7 cellular contexts compared by ENCODE assay signal in the genomic region with DNA sequence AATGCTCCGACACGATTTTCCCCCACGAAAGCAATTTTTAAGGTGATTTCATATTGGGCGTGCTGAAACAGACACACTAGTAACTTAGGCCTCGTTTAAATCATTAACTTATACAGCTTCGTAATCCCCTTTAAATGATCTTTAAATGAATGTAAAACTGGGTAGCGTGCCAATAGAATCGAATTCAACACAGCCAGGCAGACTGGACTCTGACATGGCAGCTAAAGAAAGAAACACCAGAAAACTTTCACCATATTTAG. TPM values are rescaled to one million over a fixed set of nuclear protein-coding genes. Genes with fewer than 3 reads are reported as not detected.
A peak's percentile ranks its signal among the peaks of the same experiment; 100 is the strongest.
DNase-seq lines count a peak whose midpoint lies in the region; ATAC-seq, FAIRE-seq and TF ChIP-seq lines count a peak whose summit lies in the region.

No MANE protein-coding gene starts in this region.

- H3K9ac ChIP-seq in HUES6 (ENCODE audit: low read length) = peak overlapping the region; percentile 96
- peak overlapping the region; percentile 62 for H3K9ac ChIP-seq in keratinocyte (ENCODE audit: control insufficient read depth, extremely low read depth, insufficient read depth, low read length)

- H3K9me3 Mint-ChIP-seq in activated naive CD8-positive, alpha-beta T cell (ENCODE audit: low read depth) = peaks cover 2% of the 10 kb centered on the region
- H3K9me3 Mint-ChIP-seq in stimulated activated naive CD8-positive, alpha-beta T cell treated with anti-CD3 and anti-CD28 coated beads, Interleukin-15, amount 100 ng/mL, for 72 hours = peaks cover 3 to 14% of the 10 kb centered on the region in 2 donors

- H3K36me3 ChIP-seq in HUES6 (ENCODE audit: control insufficient read depth, insufficient read depth, low read length) (peaks cover 15% of the 10 kb centered on the region; the same call in 1 of the 2 replicates), keratinocyte (ENCODE audit: control insufficient read depth in 2 of 2, extremely low read depth in 1 of 2, insufficient read depth in 2 of 2, low read length in 2 of 2) (no peaks in the 10 kb centered on the region)

- H3K4me3 Mint-ChIP-seq in activated naive CD8-positive, alpha-beta T cell = peak overlapping the region; percentile 79
- H3K4me3 Mint-ChIP-seq in stimulated activated naive CD8-positive, alpha-beta T cell treated with anti-CD3 and anti-CD28 coated beads, Interleukin-15, amount 100 ng/mL, for 72 hours = peak overlapping the region; percentile 88 to 100

- peak overlapping the region; percentile 63 for H2AFZ ChIP-seq in keratinocyte (ENCODE audit: control insufficient read depth, low read length)

- H3K27me3 ChIP-seq in HUES6 (ENCODE audit: control insufficient read depth, insufficient read depth, low read length) (peaks cover 53% of the 10 kb centered on the region), keratinocyte (ENCODE audit: control insufficient read depth, extremely low read depth, insufficient read depth, low read length) (peaks cover 39% of the 10 kb centered on the region)

- no peak for TF ChIP-seq CTCF in keratinocyte (optimal IDR thresholded peaks at IDR 0.05 in 1 of 3, IDR thresholded peaks at IDR 0.05 in 1 of 3, conservative IDR thresholded peaks at IDR 0.05 in 1 of 3; ENCODE audit: extremely low read depth in 1 of 3, insufficient read depth in 2 of 3, low read length in 3 of 3)

- H3K4me1 ChIP-seq in HUES6 (ENCODE audit: control insufficient read depth, insufficient read depth, low read length) (peaks cover 29% of the 10 kb centered on the region), keratinocyte (ENCODE audit: control insufficient read depth, extremely low read depth, insufficient read depth, low read length) (peaks cover 34% of the 10 kb centered on the region)

- H3K27ac ChIP-seq in HUES6 (ENCODE audit: low read depth, low read length) (peak overlapping the region; percentile 94; the same call in 1 of the 2 replicates), keratinocyte (ENCODE audit: control insufficient read depth, insufficient read depth, low read length) (peak overlapping the region; percentile 19)

- no peaks in the 10 kb centered on the region for H3K79me2 ChIP-seq in keratinocyte (ENCODE audit: control insufficient read depth, insufficient read depth, low read length)

- dilution Hi-C loops in keratinocyte (cut with MboI; ENCODE audit: extremely low pct_ligation_motif_present, low sequenced_read_pairs) = no loop called here

- peaks cover 9% of the 10 kb centered on the region for H3K27me3 Mint-ChIP-seq in activated naive CD8-positive, alpha-beta T cell
- peaks cover 35% of the 10 kb centered on the region for H3K27me3 Mint-ChIP-seq in stimulated activated naive CD8-positive, alpha-beta T cell treated with anti-CD3 and anti-CD28 coated beads, Interleukin-15, amount 100 ng/mL, for 72 hours

- no peak for DNase-seq in keratinocyte (ENCODE audit: low read depth, low spot score)
- no peak for DNase-seq in stimulated activated naive CD8-positive, alpha-beta T cell treated with anti-CD3 and anti-CD28 coated beads, Interleukin-15, amount 100 ng/mL, for 72 hours
- DNase-seq in left lobe of liver (ENCODE audit: low spot score) = no peak
- DNase-seq in AG08395 (ENCODE audit: low spot score) = no peak

- no peaks in the 10 kb centered on the region for H3K9me1 ChIP-seq in keratinocyte (ENCODE audit: control insufficient read depth, extremely low read depth, insufficient read depth, low read length)

- ATAC-seq in stimulated activated naive CD8-positive, alpha-beta T cell treated with anti-CD3 and anti-CD28 coated beads, Interleukin-15, amount 100 ng/mL, for 72 hours = no peak
- ATAC-seq in left lobe of liver (no peak), GM19324 (IDR thresholded peaks at IDR 0.05; ENCODE audit: low FRiP score, unreplicated experiment) (no peak)

- H3K4me2 ChIP-seq in keratinocyte (ENCODE audit: control insufficient read depth, extremely low read depth, insufficient read depth, low read depth, low read length) = peak overlapping the region; percentile 94

- H3K27ac Mint-ChIP-seq in activated naive CD8-positive, alpha-beta T cell = peak overlapping the region; percentile 56
- H3K27ac Mint-ChIP-seq in stimulated activated naive CD8-positive, alpha-beta T cell treated with anti-CD3 and anti-CD28 coated beads, Interleukin-15, amount 100 ng/mL, for 72 hours = peak overlapping the region; percentile 16 to 89

- no peak for FAIRE-seq in keratinocyte (lab: Jason Lieb, UNC)

- H3K9me3 ChIP-seq in HUES6 (ENCODE audit: control insufficient read depth, insufficient read depth, low read depth, low read length) (peaks cover 10% of the 10 kb centered on the region), keratinocyte (ENCODE audit: control insufficient read depth, low read depth, low read length) (peaks cover 3% of the 10 kb centered on the region)

- H3K4me3 ChIP-seq in HUES6 (ENCODE audit: low read depth, low read length) (peak overlapping the region; percentile 77), keratinocyte (ENCODE audit: control insufficient read depth in 2 of 3, extremely low read depth in 1 of 3, insufficient read depth in 2 of 3, low read depth in 1 of 3, low read length in 3 of 3) (peak overlapping the region; percentile 29 to 59 (median 34))

- H4K20me1 ChIP-seq in keratinocyte (ENCODE audit: control insufficient read depth, extremely low read depth, insufficient read depth, low read length) = no peaks in the 10 kb centered on the region

- H3K4me1 Mint-ChIP-seq in activated naive CD8-positive, alpha-beta T cell (ENCODE audit: low read depth) = peaks cover 42% of the 10 kb centered on the region
- peaks cover 53% of the 10 kb centered on the region for H3K4me1 Mint-ChIP-seq in stimulated activated naive CD8-positive, alpha-beta T cell treated with anti-CD3 and anti-CD28 coated beads, Interleukin-15, amount 100 ng/mL, for 72 hours

- H3K36me3 Mint-ChIP-seq in activated naive CD8-positive, alpha-beta T cell = peaks cover 1% of the 10 kb centered on the region

RNA-seq across cellular contexts. Expression of a gene that starts 2.4 kb away (rescaled TPM):
- 3.5 to 14.3 TPM (median 6.3 TPM) in 3 replicates for polyA plus RNA-seq in keratinocyte
- polyA plus RNA-seq in keratinocyte (2011; ENCODE audit: low read depth) = 7.7 TPM
- 2.1 and 2.2 TPM in 2 replicates for polyA plus RNA-seq in keratinocyte (2011; cell fraction: cytosol; rRNA removed)
- 6.5 and 7.4 TPM in 2 replicates for polyA plus RNA-seq in keratinocyte (2011; cell fraction: nucleus; rRNA removed)
- 2.1 and 10.7 TPM in 2 replicates for polyA plus RNA-seq in keratinocyte (2012; ENCODE audit: low replicate concordance)
- polyA minus RNA-seq in keratinocyte = 1.5 to 4.2 TPM (median 3.8 TPM) in 3 replicates
- polyA minus RNA-seq in keratinocyte (2011; cell fraction: cytosol; rRNA and poly(A)+ RNA removed) = 3.6 TPM
- polyA minus RNA-seq in keratinocyte (2011; cell fraction: nucleus; rRNA and poly(A)+ RNA removed) = 2.7 and 4.0 TPM in 2 replicates
- 121 TPM for total RNA-seq in left lobe of liver
